24 cellular contexts compared by ENCODE assay signal in genomic region chr15:28002136-28002861, GRCh38.
"Had no signal": no experiment of that assay in that cellular context is flagged by ENCODE, and none has a peak within 500 bp of the region (broad histone marks: within the 10 kb centered on the region; RNA-seq: fewer than 3 reads in every experiment).

No MANE protein-coding gene starts in this region.

- DNase-seq: activated B cell treated with CpG ODN at 0.5 μM for 24 hours; activated CD4-positive, alpha-beta T cell treated with anti-CD3 and anti-CD28 coated beads, Interleukin-2, amount 50 U/mL, for 1 hour; activated CD8-positive, alpha-beta memory T cell treated with anti-CD3 and anti-CD28 coated beads, Interleukin-2, amount 10 ng/mL, durations not matched to agents 7 days and 5 days; activated effector memory CD4-positive, alpha-beta T cell treated with Interleukin-2 at 50 U/mL for 16 hours; activated naive CD4-positive, alpha-beta T cell treated with Interleukin-2 at 50 U/mL for 16 hours; brain microvascular endothelial cell; caudate nucleus; endodermal cell; esophagus squamous epithelium; foreskin melanocyte; left ventricle myocardium superior; naive thymus-derived CD8-positive, alpha-beta T cell; stimulated activated CD4-positive, alpha-beta T cell treated with anti-CD3 and anti-CD28 coated beads, Interleukin-12 subunit alpha, Interleukin-12 subunit beta, amount 100 ng/mL, for 4 hours; stimulated activated CD4-positive, alpha-beta T cell treated with anti-CD3 and anti-CD28 coated beads, Interleukin-4, amount 100 ng/mL, for 24 hours; stimulated activated naive B cell treated with anti-CD40 and anti-IgM and Interleukin-4, amounts not matched to agents 10 μg/mL and 1 μg/mL and 100 μg/mL, for 72 hours; T-cell; tibial artery had no signal

- ATAC-seq: activated CD8-positive, alpha-beta memory T cell treated with anti-CD3 and anti-CD28 coated beads, Interleukin-2, amount 10 ng/mL, durations not matched to agents 7 days and 5 days; activated CD8-positive, alpha-beta T cell treated with anti-CD3 and anti-CD28 coated beads, Interleukin-2, amount 10 ng/mL, durations not matched to agents 7 days and 5 days; left ventricle myocardium superior; naive thymus-derived CD8-positive, alpha-beta T cell; sciatic nerve; stimulated activated naive B cell treated with anti-CD40 and anti-IgM and Interleukin-4, amounts not matched to agents 10 μg/mL and 1 μg/mL and 100 μg/mL, for 72 hours; T-cell had no signal

- H3K4me2 ChIP-seq: neural progenitor cell had no signal

- H3K27me3 ChIP-seq: adrenal gland, brain microvascular endothelial cell, esophagus squamous epithelium, neural progenitor cell, suprapubic skin, tibial artery had no signal

- H2AFZ ChIP-seq: neural progenitor cell had no signal

- H3K27ac ChIP-seq: adrenal gland, brain microvascular endothelial cell, esophagus squamous epithelium, neural progenitor cell, skin epidermis, suprapubic skin, tibial artery had no signal

- H3K4me3 ChIP-seq: adrenal gland, esophagus squamous epithelium, neural progenitor cell, skin epidermis, suprapubic skin, tibial artery had no signal

- H3K9me3 ChIP-seq: adrenal gland, esophagus squamous epithelium, suprapubic skin had no signal

- H3K4me1 ChIP-seq: adrenal gland, neural progenitor cell, suprapubic skin, tibial artery had no signal

- H3K9ac ChIP-seq: neural progenitor cell had no signal

- FAIRE-seq: astrocyte had no signal

- H3K36me3 ChIP-seq: adrenal gland, brain microvascular endothelial cell, esophagus squamous epithelium, neural progenitor cell, suprapubic skin had no signal
